Comparison of ENCODE assay signal across 1 cellular context in the genomic region with DNA sequence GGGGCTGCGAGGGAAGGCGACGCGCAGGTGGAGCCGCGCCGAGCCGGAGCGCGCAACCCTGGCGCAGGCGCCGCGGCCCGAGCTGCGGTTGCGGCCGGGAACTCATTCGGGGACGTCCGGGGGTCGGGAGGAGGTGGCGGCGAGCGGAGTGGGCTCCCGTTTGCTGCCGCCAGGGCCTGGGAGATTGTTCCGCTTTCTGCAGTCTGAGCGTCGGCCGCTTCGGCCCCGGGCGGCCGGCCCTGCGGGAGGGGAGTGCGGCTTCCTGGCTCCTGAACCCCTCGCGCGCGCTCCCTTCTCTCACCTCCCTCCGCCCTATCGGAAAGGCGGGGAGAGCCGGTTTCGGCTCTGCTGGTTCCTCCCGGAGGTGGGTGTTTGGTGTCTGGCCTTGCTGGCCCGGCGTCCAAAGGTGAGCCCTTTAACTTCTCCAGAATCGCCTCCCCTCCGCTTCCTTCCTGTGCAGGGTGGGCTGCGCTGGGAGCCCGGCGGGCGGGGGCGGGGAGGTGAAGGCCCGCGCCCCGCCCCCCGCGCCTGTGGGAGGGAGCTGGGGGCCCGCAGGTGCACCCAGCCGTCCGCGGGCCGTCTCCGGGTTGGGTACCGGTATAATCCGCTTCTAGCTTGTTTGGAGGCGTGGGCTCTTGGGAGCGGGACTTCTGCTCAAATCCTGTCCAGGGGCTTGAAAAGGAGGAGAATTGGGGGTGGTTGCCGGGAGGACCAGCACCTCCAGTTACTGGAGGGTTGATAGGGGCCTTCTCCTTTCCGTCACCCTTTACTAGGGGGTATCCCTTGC.
A peak's percentile ranks its signal among the peaks of the same experiment; 100 is the strongest.
TF ChIP-seq lines count a peak whose summit lies in the region.

No MANE protein-coding gene starts in this region.

TF ChIP-seq in HepG2, 621 proteins besides CTCF, POLR2A, EP300 and RAD21 (continued from another document):
- TF ChIP-seq, protein P1, sequence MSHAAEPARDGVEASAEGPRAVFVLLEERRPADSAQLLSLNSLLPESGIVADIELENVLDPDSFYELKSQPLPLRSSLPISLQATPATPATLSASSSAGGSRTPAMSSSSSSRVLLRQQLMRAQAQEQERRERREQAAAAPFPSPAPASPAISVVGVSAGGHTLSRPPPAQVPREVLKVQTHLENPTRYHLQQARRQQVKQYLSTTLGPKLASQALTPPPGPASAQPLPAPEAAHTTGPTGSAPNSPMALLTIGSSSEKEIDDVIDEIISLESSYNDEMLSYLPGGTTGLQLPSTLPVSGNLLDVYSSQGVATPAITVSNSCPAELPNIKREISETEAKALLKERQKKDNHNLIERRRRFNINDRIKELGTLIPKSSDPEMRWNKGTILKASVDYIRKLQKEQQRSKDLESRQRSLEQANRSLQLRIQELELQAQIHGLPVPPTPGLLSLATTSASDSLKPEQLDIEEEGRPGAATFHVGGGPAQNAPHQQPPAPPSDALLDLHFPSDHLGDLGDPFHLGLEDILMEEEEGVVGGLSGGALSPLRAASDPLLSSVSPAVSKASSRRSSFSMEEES (CRISPR knock-in tag; IDR thresholded peaks at IDR 0.05): 0 out of 2 replicates have a peak, but pooled peaks have one; percentile 10
- TF ChIP-seq EZH2 (conservative IDR thresholded peaks at IDR 0.05; ENCODE audit: low read depth, low read length) (no peak), RXRA (CRISPR knock-in tag; IDR thresholded peaks at IDR 0.05) (no peak; the same call in 1 of the 2 replicates)
